8 cellular contexts compared by ENCODE assay signal in the genomic region with DNA sequence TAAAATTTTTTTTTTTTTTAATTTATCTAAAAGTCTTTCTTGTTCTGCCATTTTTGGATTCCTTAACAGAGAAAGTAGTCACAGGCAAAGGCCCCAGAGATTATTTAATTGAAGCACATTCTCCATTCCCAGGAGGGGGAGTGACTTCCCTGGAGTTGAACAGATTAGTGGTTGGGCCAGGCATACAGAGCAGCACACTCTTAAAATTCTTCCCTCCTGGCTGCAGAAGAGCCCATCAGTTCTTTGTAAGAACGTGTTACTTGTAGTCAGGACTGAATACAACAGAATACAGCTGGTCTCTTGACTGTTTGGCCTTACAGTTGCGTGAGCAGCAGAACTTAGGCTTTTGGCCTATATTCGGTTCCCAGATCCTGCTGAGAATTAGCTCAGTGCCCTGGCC. TPM values are rescaled to one million over a fixed set of nuclear protein-coding genes. Genes with fewer than 3 reads are reported as not detected.
DNase-seq lines count a peak whose midpoint lies in the region; ATAC-seq and TF ChIP-seq lines count a peak whose summit lies in the region.

No MANE protein-coding gene starts in this region.

- POLR2A ChIA-PET in AG04449 (lab: Yijun Ruan, JAX): interaction anchor here (0.9 kb wide), 1 partner anchor 18 kb away, joined by 4 read pairs; no protein-coding TSS in a partner anchor

- no peaks in the 10 kb centered on the region for H3K36me3 ChIP-seq in KMS-11 (ENCODE audit: insufficient read depth)
- H3K36me3 ChIP-seq in mammary epithelial cell (ENCODE audit: insufficient read depth, low read length): peaks cover 2% of the 10 kb centered on the region

- no peaks in the 10 kb centered on the region for H3K9me3 Mint-ChIP-seq in mesothelial cell of epicardium

- DNase-seq in AG04449 (ENCODE audit: low read depth, low spot score) (no peak), mammary epithelial cell (no peak), mesothelial cell of epicardium (ENCODE audit: low spot score in 2 of 2, unreplicated experiment in 2 of 2) (no peak), left colon (no peak), activated gamma-delta T cell treated with Interleukin-2 at 50 U/mL for 16 hours (no peak), GDM1 (lab: John Stamatoyannopoulos, UW) (no peak)
- no peak for DNase-seq in activated CD4-positive, CD25-positive, alpha-beta regulatory T cell (lab: John Stamatoyannopoulos, UW)

- no peak for TF ChIP-seq CTCF in AG04449 (IDR thresholded peaks at IDR 0.05; ENCODE audit: insufficient read depth, low read length, missing control alignments)
- TF ChIP-seq CTCF in KMS-11 (conservative IDR thresholded peaks at IDR 0.05; ENCODE audit: low read depth, low read length): no peak
- no peak for TF ChIP-seq CTCF in mammary epithelial cell (conservative IDR thresholded peaks at IDR 0.05 in 1 of 2, IDR thresholded peaks at IDR 0.05 in 1 of 2; ENCODE audit: extremely low read depth in 1 of 2, insufficient read depth in 1 of 2, low read depth in 1 of 2, low read length in 2 of 2)
- TF ChIP-seq CTCF in mesothelial cell of epicardium (IDR thresholded peaks at IDR 0.05; ENCODE audit: unreplicated experiment): no peak

- peak overlapping the region; percentile 89; the same call in 1 of the 2 replicates for H3K9ac ChIP-seq in KMS-11
- peak overlapping the region; percentile 66 for H3K9ac ChIP-seq in mammary epithelial cell (ENCODE audit: insufficient read depth, low read length)

- H3K79me2 ChIP-seq in KMS-11 (ENCODE audit: insufficient read depth, low read depth): peaks cover 54% of the 10 kb centered on the region
- peaks cover 67% of the 10 kb centered on the region for H3K79me2 ChIP-seq in mammary epithelial cell (ENCODE audit: insufficient read depth, low read length)

- BruUV-seq in mammary epithelial cell (replicated peaks; lab: Mats Ljungman, UMichigan): no TSS peak

- dilution Hi-C loops in mammary epithelial cell (cut with HindIII; ENCODE audit: low sequenced_read_pairs): loop anchor here (5.0 kb wide), 1 partner anchor 37 kb away; no protein-coding TSS in a partner anchor

- H3K4me3 ChIP-seq in AG04449 (ENCODE audit: low read depth, low read length): peak overlapping the region; percentile 89
- no peak overlapping the region for H3K4me3 ChIP-seq in KMS-11 (IDR thresholded peaks at IDR 0.05; ENCODE audit: insufficient read depth, low read depth, low read length)
- H3K4me3 ChIP-seq in mammary epithelial cell (replicated peaks in 1 of 3; ENCODE audit: insufficient read depth in 1 of 3, low read depth in 2 of 3, low read length in 3 of 3): peak overlapping the region; percentile 55 to 94 (median 94)

- H3K4me2 ChIP-seq in KMS-11: peak overlapping the region; percentile 92
- peak overlapping the region; percentile 99 for H3K4me2 ChIP-seq in mammary epithelial cell (ENCODE audit: insufficient read depth, low read depth, low read length)

- WGBS in mammary epithelial cell (ENCODE audit: low coverage, missing lambda C conversion rate): 6% methylated on average over 3 of the region's 3 CpGs

- CTCF ChIA-PET in AG04449 (lab: Yijun Ruan, JAX) (interaction anchor here (0.8 to 1.6 kb wide), 5 partner anchors 12 to 94 kb away, joined by 3 to 5 read pairs (median 3); no protein-coding TSS in a partner anchor), mammary epithelial cell (lab: Charles Lee; ENCODE audit: low non-redundant PET) (no interaction called here)

- peaks cover 53% of the 10 kb centered on the region for H3K4me1 Mint-ChIP-seq in mesothelial cell of epicardium

- H3K27ac ChIP-seq in KMS-11: no peak overlapping the region
- H3K27ac ChIP-seq in mammary epithelial cell (ENCODE audit: insufficient read depth, low read depth, low read length): peak overlapping the region; percentile 56

- H3K4me3 Mint-ChIP-seq in mesothelial cell of epicardium: peak overlapping the region; percentile 95

- H3K27ac Mint-ChIP-seq in mesothelial cell of epicardium: peak overlapping the region; percentile 85

- H3K27me3 Mint-ChIP-seq in mesothelial cell of epicardium (ENCODE audit: low read depth): no peaks in the 10 kb centered on the region

- H3K27me3 ChIP-seq in KMS-11 (ENCODE audit: insufficient read depth, low read depth) (no peaks in the 10 kb centered on the region), mammary epithelial cell (ENCODE audit: insufficient read depth, low read length) (no peaks in the 10 kb centered on the region)

- in situ Hi-C loops in mammary epithelial cell (cut with MboI; ENCODE audit: low sequenced_read_pairs in 2 of 2): no loop called here

- peaks cover 13% of the 10 kb centered on the region for H3K36me3 Mint-ChIP-seq in mesothelial cell of epicardium

- intact Hi-C loops in mammary epithelial cell (cut with micrococcal nuclease): no loop called here
- intact Hi-C loops in left colon (cut with DNase I, micrococcal nuclease): loop anchor here in 1 of 2 donors (5.0 kb wide), 1 partner anchor 43 kb away; no protein-coding TSS in a partner anchor

- no peaks in the 10 kb centered on the region for H3K9me3 ChIP-seq in mammary epithelial cell (replicated peaks; ENCODE audit: insufficient read depth, low read length)

- H3K4me1 ChIP-seq in KMS-11 (ENCODE audit: low read depth, poor library complexity, severe bottlenecking) (peaks cover 40% of the 10 kb centered on the region), mammary epithelial cell (ENCODE audit: insufficient read depth, low read length) (peaks cover 53% of the 10 kb centered on the region)

- no peak for ATAC-seq in left colon

- H4K20me1 ChIP-seq in KMS-11 (ENCODE audit: insufficient read depth): no peaks in the 10 kb centered on the region; the same call in 1 of the 2 replicates
- H4K20me1 ChIP-seq in mammary epithelial cell (ENCODE audit: insufficient read depth, low read length): no peaks in the 10 kb centered on the region

- H2AFZ ChIP-seq in KMS-11 (ENCODE audit: low read depth) (no peak overlapping the region), mammary epithelial cell (ENCODE audit: low read depth, low read length) (no peak overlapping the region)

RNA-seq across cellular contexts. Expression of a gene that starts 1.8 kb away (rescaled TPM):
- total RNA-seq in mammary epithelial cell (100 to 1,000 TPM in 1 of 2 donors, 10 to 100 TPM in 1; 87.7 to 118 TPM), mesothelial cell of epicardium (68.6 to 72.3 TPM (median 71.0 TPM) in 3 replicates), left colon (10 to 100 TPM; 83.7 to 89.8 TPM)
- polyA plus RNA-seq in mammary epithelial cell: 79.1 TPM
- polyA minus RNA-seq in mammary epithelial cell: 150 TPM

RNA-seq across cellular contexts. Expression of a gene that starts 40.0 kb away (rescaled TPM):
- total RNA-seq in mammary epithelial cell: 10 to 100 TPM; 35.2 to 50.0 TPM
- 37.6 TPM for polyA plus RNA-seq in mammary epithelial cell
- polyA minus RNA-seq in mammary epithelial cell: 20.3 TPM
- total RNA-seq in mesothelial cell of epicardium: 70.8 to 72.5 TPM (median 72.1 TPM) in 3 replicates
- total RNA-seq in left colon: 1 to 10 TPM; 7.5 to 8.6 TPM
